ENCODE assay signal across 20 cellular contexts in the genomic region with DNA sequence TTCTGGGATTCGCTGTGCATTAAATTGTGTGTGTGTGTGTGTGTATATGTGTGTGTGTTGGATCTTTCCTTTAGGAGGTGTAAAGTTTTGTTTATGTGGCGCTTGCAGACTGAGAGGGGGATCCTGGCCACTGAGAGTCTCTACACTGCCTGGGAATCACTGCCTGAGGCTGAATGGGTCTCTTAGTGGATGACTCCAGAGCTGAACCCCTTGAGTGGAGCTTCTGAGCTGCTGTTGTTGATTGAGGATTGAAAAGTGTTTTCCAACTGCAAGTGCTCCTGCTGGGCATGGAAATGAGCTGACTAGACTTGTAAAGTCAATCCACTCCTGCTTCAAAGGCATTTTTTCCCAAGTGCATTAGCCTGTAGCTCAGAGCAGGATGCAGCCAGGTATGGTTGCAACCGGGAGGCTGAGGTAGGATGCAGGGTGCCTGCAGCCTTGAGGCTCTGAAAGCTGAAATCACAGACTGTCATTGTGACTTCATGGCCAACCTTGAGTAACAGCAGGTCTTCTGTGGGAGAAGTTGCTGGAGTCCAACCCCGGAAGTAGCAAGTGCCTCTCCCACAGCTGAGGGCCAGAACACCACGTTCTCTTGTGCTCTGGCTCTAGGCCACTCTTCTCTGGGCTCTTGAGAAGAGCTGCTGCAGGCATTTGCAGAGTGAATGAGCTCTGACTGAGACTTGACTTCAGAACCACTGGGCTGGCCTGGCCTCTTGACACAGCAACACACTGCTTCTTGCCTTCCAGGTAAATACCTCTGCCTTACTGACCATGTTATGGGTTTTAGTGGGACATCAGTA. TPM values are rescaled to one million over a fixed set of nuclear protein-coding genes. Genes with fewer than 3 reads are reported as not detected.
A peak's percentile ranks its signal among the peaks of the same experiment; 100 is the strongest.
DNase-seq lines count a peak whose midpoint lies in the region; ATAC-seq and TF ChIP-seq lines count a peak whose summit lies in the region.
"Had no signal": no experiment of that assay in that cellular context is flagged by ENCODE, and none has a peak within 500 bp of the region (broad histone marks: within the 10 kb centered on the region; RNA-seq: fewer than 3 reads in every experiment).

A gene with protein sequence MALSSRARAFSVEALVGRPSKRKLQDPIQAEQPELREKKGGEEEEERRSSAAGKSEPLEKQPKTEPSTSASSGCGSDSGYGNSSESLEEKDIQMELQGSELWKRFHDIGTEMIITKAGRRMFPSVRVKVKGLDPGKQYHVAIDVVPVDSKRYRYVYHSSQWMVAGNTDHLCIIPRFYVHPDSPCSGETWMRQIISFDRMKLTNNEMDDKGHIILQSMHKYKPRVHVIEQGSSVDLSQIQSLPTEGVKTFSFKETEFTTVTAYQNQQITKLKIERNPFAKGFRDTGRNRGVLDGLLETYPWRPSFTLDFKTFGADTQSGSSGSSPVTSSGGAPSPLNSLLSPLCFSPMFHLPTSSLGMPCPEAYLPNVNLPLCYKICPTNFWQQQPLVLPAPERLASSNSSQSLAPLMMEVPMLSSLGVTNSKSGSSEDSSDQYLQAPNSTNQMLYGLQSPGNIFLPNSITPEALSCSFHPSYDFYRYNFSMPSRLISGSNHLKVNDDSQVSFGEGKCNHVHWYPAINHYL (plus strand): TSS at position 613 of the 800 bp plus-strand sequence. CDS start 7,517 bp downstream, outside the sequence.

- CTCF ChIA-PET in WTC11 (lab: Charles Lee) = no interaction called here

- DNase-seq in left ventricle myocardium superior = no peak
- no peak for DNase-seq in right atrium auricular region (ENCODE audit: low spot score)
- DNase-seq in WTC11 (ENCODE audit: low spot score) = peak; percentile 26
- DNase-seq in iPS-NIHi7 (ENCODE audit: extremely low spot score) = peak; percentile 26
- no peak for DNase-seq in stimulated activated CD4-positive, alpha-beta T cell treated with anti-CD3 and anti-CD28 coated beads, Interleukin-2, amount 100 ng/mL, for 48 hours
- DNase-seq in NCI-H524 treated with DMSO at 0.1 percent for 48 hours (lab: John Stamatoyannopoulos, UW) = no peak
- no peak for DNase-seq in MM.1S
- DNase-seq: BE2C, DMS53, GF-D8, KBM-7, NCI-H1092 treated with DMSO at 0.1 percent for 48 hours, NCI-H146, NCI-H2029, NCI-H446 treated with DMSO at 0.1 percent for 48 hours, NCI-H69, SJCRH30 had no signal

- no peak within 1 kb of the TSS; the same call in 1 of the 2 replicates for H3K27ac Mint-ChIP-seq in WTC11

- H3K4me1 Mint-ChIP-seq in WTC11 = peaks cover 46% of the 10 kb centered on the region

- H4K20me1 ChIP-seq in MM.1S (ENCODE audit: insufficient read depth, low read length) = no peaks in the 10 kb centered on the region

- ATAC-seq in left ventricle myocardium superior = peak; percentile 59
- peak; percentile 89 for ATAC-seq in WTC11
- ATAC-seq in GM19023 (IDR thresholded peaks at IDR 0.05; ENCODE audit: unreplicated experiment) = no peak
- ATAC-seq: Panc1 had no signal

- H3K9me3 ChIP-seq in right atrium auricular region = no peaks in the 10 kb centered on the region
- H3K9me3 ChIP-seq in MM.1S (replicated peaks; ENCODE audit: insufficient read depth, low read length) = no peaks in the 10 kb centered on the region
- H3K9me3 ChIP-seq: BE2C, SJCRH30 had no signal

- H3K79me2 ChIP-seq in MM.1S (ENCODE audit: low read length) = no peaks in the 10 kb centered on the region

- no peak within 1 kb of the TSS for H3K4me2 ChIP-seq in MM.1S (ENCODE audit: low read depth, low read length)

- H3K27me3 ChIP-seq in right atrium auricular region (no peaks in the 10 kb centered on the region), MM.1S (replicated peaks; ENCODE audit: insufficient read depth, low read length) (no peaks in the 10 kb centered on the region)
- H3K27me3 ChIP-seq: BE2C, SJCRH30 had no signal

- POLR2A ChIA-PET in WTC11 (lab: Charles Lee) = no interaction called here

- no peaks in the 10 kb centered on the region for H3F3A ChIP-seq in MM.1S (ENCODE audit: insufficient read depth, low read length)

- no peaks in the 10 kb centered on the region for H3K9me3 Mint-ChIP-seq in WTC11

- H3K4me1 ChIP-seq in right atrium auricular region (no peaks in the 10 kb centered on the region), MM.1S (ENCODE audit: low read length) (no peaks in the 10 kb centered on the region)
- H3K4me1 ChIP-seq: BE2C, SJCRH30 had no signal

- H3K27me3 Mint-ChIP-seq in WTC11 (ENCODE audit: low read depth) = peaks cover 52% of the 10 kb centered on the region

- no peaks in the 10 kb centered on the region for H3K36me3 Mint-ChIP-seq in WTC11

- intact Hi-C loops in left ventricle myocardium superior (cut with micrococcal nuclease) = no loop called here

- H3K9ac ChIP-seq in MM.1S (ENCODE audit: low read length) = no peak within 1 kb of the TSS

- TF ChIP-seq CTCF in right atrium auricular region (IDR thresholded peaks at IDR 0.05) (no peak), WTC11 (IDR thresholded peaks at IDR 0.05) (no peak), MM.1S (IDR thresholded peaks at IDR 0.05; ENCODE audit: low read length) (no peak)

- H3K4me3 ChIP-seq in right atrium auricular region (no peak within 1 kb of the TSS), MM.1S (ENCODE audit: low read length) (no peak within 1 kb of the TSS)
- H3K4me3 ChIP-seq: SJCRH30 had no signal

- no peak within 1 kb of the TSS for H3K27ac ChIP-seq in right atrium auricular region
- no peak within 1 kb of the TSS for H3K27ac ChIP-seq in MM.1S (ENCODE audit: low read length)
- H3K27ac ChIP-seq: SJCRH30 had no signal

- H2AFZ ChIP-seq in MM.1S (ENCODE audit: low read length) = no peak within 1 kb of the TSS

- no peaks in the 10 kb centered on the region for H3K9me2 ChIP-seq in MM.1S (replicated peaks; ENCODE audit: insufficient read depth, low read length)

- no peak within 1 kb of the TSS for H3K4me3 Mint-ChIP-seq in WTC11

- no peaks in the 10 kb centered on the region for H3K36me3 ChIP-seq in right atrium auricular region
- no peaks in the 10 kb centered on the region for H3K36me3 ChIP-seq in MM.1S (replicated peaks; ENCODE audit: insufficient read depth, low read length)
- H3K36me3 ChIP-seq: BE2C, SJCRH30 had no signal

TF ChIP-seq in WTC11, 78 proteins besides CTCF, POLR2A, EP300 and RAD21 (continues in another document):
- TF ChIP-seq, protein P1, sequence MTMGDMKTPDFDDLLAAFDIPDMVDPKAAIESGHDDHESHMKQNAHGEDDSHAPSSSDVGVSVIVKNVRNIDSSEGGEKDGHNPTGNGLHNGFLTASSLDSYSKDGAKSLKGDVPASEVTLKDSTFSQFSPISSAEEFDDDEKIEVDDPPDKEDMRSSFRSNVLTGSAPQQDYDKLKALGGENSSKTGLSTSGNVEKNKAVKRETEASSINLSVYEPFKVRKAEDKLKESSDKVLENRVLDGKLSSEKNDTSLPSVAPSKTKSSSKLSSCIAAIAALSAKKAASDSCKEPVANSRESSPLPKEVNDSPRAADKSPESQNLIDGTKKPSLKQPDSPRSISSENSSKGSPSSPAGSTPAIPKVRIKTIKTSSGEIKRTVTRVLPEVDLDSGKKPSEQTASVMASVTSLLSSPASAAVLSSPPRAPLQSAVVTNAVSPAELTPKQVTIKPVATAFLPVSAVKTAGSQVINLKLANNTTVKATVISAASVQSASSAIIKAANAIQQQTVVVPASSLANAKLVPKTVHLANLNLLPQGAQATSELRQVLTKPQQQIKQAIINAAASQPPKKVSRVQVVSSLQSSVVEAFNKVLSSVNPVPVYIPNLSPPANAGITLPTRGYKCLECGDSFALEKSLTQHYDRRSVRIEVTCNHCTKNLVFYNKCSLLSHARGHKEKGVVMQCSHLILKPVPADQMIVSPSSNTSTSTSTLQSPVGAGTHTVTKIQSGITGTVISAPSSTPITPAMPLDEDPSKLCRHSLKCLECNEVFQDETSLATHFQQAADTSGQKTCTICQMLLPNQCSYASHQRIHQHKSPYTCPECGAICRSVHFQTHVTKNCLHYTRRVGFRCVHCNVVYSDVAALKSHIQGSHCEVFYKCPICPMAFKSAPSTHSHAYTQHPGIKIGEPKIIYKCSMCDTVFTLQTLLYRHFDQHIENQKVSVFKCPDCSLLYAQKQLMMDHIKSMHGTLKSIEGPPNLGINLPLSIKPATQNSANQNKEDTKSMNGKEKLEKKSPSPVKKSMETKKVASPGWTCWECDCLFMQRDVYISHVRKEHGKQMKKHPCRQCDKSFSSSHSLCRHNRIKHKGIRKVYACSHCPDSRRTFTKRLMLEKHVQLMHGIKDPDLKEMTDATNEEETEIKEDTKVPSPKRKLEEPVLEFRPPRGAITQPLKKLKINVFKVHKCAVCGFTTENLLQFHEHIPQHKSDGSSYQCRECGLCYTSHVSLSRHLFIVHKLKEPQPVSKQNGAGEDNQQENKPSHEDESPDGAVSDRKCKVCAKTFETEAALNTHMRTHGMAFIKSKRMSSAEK (CRISPR knock-in tag; IDR thresholded peaks at IDR 0.05; ENCODE audit: borderline replicate concordance) = no peak
- TF ChIP-seq SP1 (CRISPR knock-in tag; conservative IDR thresholded peaks at IDR 0.05) = no peak
- TF ChIP-seq NFATC4 (CRISPR knock-in tag; IDR thresholded peaks at IDR 0.05) = no peak
- TF ChIP-seq, protein P2, sequence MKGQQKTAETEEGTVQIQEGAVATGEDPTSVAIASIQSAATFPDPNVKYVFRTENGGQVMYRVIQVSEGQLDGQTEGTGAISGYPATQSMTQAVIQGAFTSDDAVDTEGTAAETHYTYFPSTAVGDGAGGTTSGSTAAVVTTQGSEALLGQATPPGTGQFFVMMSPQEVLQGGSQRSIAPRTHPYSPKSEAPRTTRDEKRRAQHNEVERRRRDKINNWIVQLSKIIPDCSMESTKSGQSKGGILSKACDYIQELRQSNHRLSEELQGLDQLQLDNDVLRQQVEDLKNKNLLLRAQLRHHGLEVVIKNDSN (CRISPR knock-in tag; IDR thresholded peaks at IDR 0.05) = no peak
- no peak for TF ChIP-seq E2F1 (CRISPR knock-in tag; IDR thresholded peaks at IDR 0.05)
- TF ChIP-seq ZNF263 (CRISPR knock-in tag; IDR thresholded peaks at IDR 0.05; ENCODE audit: low read depth) = no peak

RNA-seq across cellular contexts. Expression of the gene that starts here (rescaled TPM):
- total RNA-seq in left ventricle myocardium superior = not detected
- not detected for total RNA-seq in right atrium auricular region
- 0.30 to 1.0 TPM (median 0.66 TPM) in 3 replicates for total RNA-seq in WTC11 (2021)
- total RNA-seq: A673, SJCRH30 had no signal

Comparison
In these comparisons a context has a peak if more than half of its experiments do, and no peak if none do; other contexts are left out.
1. Peak in ATAC-seq in left ventricle myocardium superior; RNA of the gene not detected or under 1 TPM.
2. DNase-seq: peak in WTC11 (single experiment) and iPS-NIHi7 (single experiment); none in left ventricle myocardium superior (single experiment), right atrium auricular region (single experiment), stimulated activated CD4-positive, alpha-beta T cell treated with anti-CD3 and anti-CD28 coated beads, Interleukin-2, amount 100 ng/mL, for 48 hours (0 of 2), NCI-H524 treated with DMSO at 0.1 percent for 48 hours (single experiment) and MM.1S (single experiment).